Comparison of ENCODE assay signal across 10 cellular contexts in genomic region chr22:41203118-41203517, GRCh38. TPM values are rescaled to one million over a fixed set of nuclear protein-coding genes. Genes with fewer than 3 reads are reported as not detected.
"Had no signal": no experiment of that assay in that cellular context is flagged by ENCODE, and none has a peak within 500 bp of the region (broad histone marks: within the 10 kb centered on the region; RNA-seq: fewer than 3 reads in every experiment).

No MANE protein-coding gene starts in this region.

- H3K4me3 Mint-ChIP-seq: GM23338, HFFc6 had no signal

- DNase-seq: H9, HCEC 1CT, HFFc6, KG1 had no signal

- H3K9me3 Mint-ChIP-seq: GM23338, H9, HFFc6, IgD-negative memory B cell had no signal

- ATAC-seq: GM23338 had no signal

- H3K27ac Mint-ChIP-seq: GM23338, H9, HFFc6 had no signal

- H3K4me3 ChIP-seq: GM23338 had no signal

- H3K4me2 ChIP-seq: GM23338 had no signal

- H3K36me3 Mint-ChIP-seq: IgD-negative memory B cell had no signal

- FAIRE-seq: H1, H54, HTR-8/SVneo had no signal

- H2AFZ ChIP-seq: GM23338 had no signal

RNA-seq across cellular contexts. Expression of gene CHADL, which starts 37.6 kb away (rescaled TPM):
- total RNA-seq: HT-29 had no signal
- polyA plus RNA-seq: GM23338 had no signal
